7 cellular contexts compared by ENCODE assay signal in the genomic region with DNA sequence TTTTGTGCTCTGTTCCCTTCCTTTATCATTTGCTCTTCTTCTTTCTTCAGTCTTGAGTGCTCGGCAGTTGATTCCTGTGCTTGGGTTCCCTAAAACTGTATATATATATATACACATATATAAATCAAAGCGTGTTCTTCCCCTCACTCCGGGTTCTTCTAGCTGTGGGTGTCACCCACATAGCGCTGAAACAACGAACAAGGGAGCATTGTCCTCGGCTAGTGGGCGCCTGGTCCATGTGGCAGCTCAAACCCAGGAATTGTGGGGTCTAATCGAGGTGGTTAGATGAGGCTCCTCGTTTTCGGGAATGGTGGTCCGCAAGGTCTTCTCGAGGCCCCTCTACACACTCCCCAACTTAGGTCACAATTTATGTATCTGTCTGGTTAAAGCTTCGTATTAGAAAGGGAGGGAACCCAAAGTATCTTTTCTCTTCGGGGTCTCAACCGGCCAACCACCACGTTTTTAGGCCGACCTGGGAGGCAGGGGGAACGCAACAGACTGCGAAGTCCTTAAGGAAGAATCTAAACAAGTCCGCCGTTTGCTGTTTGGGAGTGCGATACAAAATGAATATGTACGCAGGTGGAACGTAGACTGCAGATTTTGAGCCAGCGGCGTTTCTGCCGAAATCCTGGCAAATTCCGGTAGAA. TPM values are rescaled to one million over a fixed set of nuclear protein-coding genes. Genes with fewer than 3 reads are reported as not detected.
A peak's percentile ranks its signal among the peaks of the same experiment; 100 is the strongest.
DNase-seq lines count a peak whose midpoint lies in the region; ATAC-seq, FAIRE-seq and TF ChIP-seq lines count a peak whose summit lies in the region.

No MANE protein-coding gene starts in this region.

- ATAC-seq in GM21423 (IDR thresholded peaks at IDR 0.05; ENCODE audit: unreplicated experiment) (peak; percentile 8), natural killer cell (peak in 2 of 3 donors; percentile 10 to 14)

- H3K27ac Mint-ChIP-seq in natural killer cell: peak overlapping the region; percentile 98

- no peak for FAIRE-seq in H54 (lab: Jason Lieb, UNC)

- peaks cover 7% of the 10 kb centered on the region for H3K36me3 ChIP-seq in NT2/D1 (ENCODE audit: insufficient read depth, insufficient read length, low read length)
- H3K36me3 ChIP-seq in endocrine pancreas (ENCODE audit: control insufficient read depth, insufficient read depth, low read length): no peaks in the 10 kb centered on the region

- H3K4me3 Mint-ChIP-seq in natural killer cell: peak overlapping the region; percentile 97

- peaks cover 24 to 26% of the 10 kb centered on the region in 2 donors for H3K4me1 Mint-ChIP-seq in natural killer cell

- DNase-seq in NT2/D1 (ENCODE audit: low read depth, low spot score): no peak
- DNase-seq in natural killer cell: no peak
- DNase-seq in GM10266 (ENCODE audit: extremely low spot score): no peak
- no peak for DNase-seq in H54 (ENCODE audit: insufficient read length, low spot score)
- no peak for DNase-seq in mucosa of gallbladder (ENCODE audit: low spot score)

- H3K4me1 ChIP-seq in NT2/D1 (ENCODE audit: insufficient read depth, insufficient read length): peaks cover 2% of the 10 kb centered on the region
- no peaks in the 10 kb centered on the region for H3K4me1 ChIP-seq in endocrine pancreas (ENCODE audit: control insufficient read depth, insufficient read depth, low read length)

- no peaks in the 10 kb centered on the region for H3K27me3 ChIP-seq in NT2/D1 (ENCODE audit: insufficient read depth, insufficient read length)
- H3K27me3 ChIP-seq in endocrine pancreas (ENCODE audit: control insufficient read depth, insufficient read depth, low read length): no peaks in the 10 kb centered on the region

- no peaks in the 10 kb centered on the region for H3K27me3 Mint-ChIP-seq in natural killer cell (ENCODE audit: low read depth in 2 of 2)

- no peak for TF ChIP-seq CTCF in natural killer cell (IDR thresholded peaks at IDR 0.05)
- TF ChIP-seq CTCF in GM10266 (IDR thresholded peaks at IDR 0.05; ENCODE audit: control insufficient read depth, insufficient read depth, low read depth, missing control alignments): no peak

- TF ChIP-seq POLR2A in H54 (IDR thresholded peaks at IDR 0.05; ENCODE audit: low read depth, low read length): no peak

- H3K36me3 Mint-ChIP-seq in natural killer cell: no peaks in the 10 kb centered on the region

- H3K4me3 ChIP-seq in NT2/D1 (ENCODE audit: insufficient read length, low read depth) (peak overlapping the region; percentile 97), endocrine pancreas (ENCODE audit: control insufficient read depth, insufficient read depth, low read length) (peak overlapping the region; percentile 89)

- H3K9me3 ChIP-seq in NT2/D1 (ENCODE audit: insufficient read depth, low read length) (no peaks in the 10 kb centered on the region), endocrine pancreas (ENCODE audit: control insufficient read depth, low read length) (no peaks in the 10 kb centered on the region)

- intact Hi-C loops in natural killer cell (cut with micrococcal nuclease): loop anchor here (1.0 kb wide), 1 partner anchor 7 kb away; no protein-coding TSS in a partner anchor

- peak overlapping the region; percentile 99 for H3K9ac ChIP-seq in NT2/D1 (ENCODE audit: insufficient read length, low read depth)
- H3K9ac ChIP-seq in endocrine pancreas (ENCODE audit: control insufficient read depth, insufficient read depth, low read length): peak overlapping the region; percentile 92

- no peaks in the 10 kb centered on the region for H3K9me3 Mint-ChIP-seq in natural killer cell

RNA-seq across cellular contexts. Expression of a gene that starts 0.5 kb away (rescaled TPM):
- 10 to 100 TPM; 74.5 to 97.3 (median 86.0) TPM for total RNA-seq in natural killer cell
- 203 TPM for total RNA-seq in mucosa of gallbladder

RNA-seq across cellular contexts. Expression of a gene that starts 3.9 kb away (rescaled TPM):
- total RNA-seq in natural killer cell (1 to 10 TPM; 4.6 to 9.0 (median 8.7) TPM), mucosa of gallbladder (9.0 TPM)

RNA-seq across cellular contexts. Expression of a gene that starts 54.0 kb away (rescaled TPM):
- not detected for total RNA-seq in natural killer cell
- not detected for total RNA-seq in mucosa of gallbladder

RNA-seq across cellular contexts. Expression of a gene that starts 55.1 kb away (rescaled TPM):
- not detected for total RNA-seq in natural killer cell
- total RNA-seq in mucosa of gallbladder: 17.7 TPM
